Comparison of ENCODE assay signal across 32 cellular contexts in the genomic region with DNA sequence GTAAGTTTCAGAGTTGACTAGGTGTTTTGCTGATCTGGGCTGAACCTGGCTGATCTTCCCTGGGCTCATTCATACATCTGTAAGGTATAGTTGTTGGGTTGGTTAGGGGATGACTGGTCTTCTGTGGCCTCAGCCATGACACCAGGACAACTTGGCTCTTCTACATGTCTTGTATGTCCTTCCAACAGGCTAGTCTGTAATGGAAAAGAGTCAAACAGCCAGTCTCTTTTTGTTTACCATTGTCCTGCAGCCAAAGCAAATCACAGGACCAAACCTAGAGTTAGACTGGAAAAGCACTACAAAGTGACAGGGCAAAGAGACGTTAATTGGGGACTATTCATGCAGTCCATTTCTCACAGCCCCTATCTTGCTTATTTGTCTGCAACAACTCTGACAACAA. TPM values are rescaled to one million over a fixed set of nuclear protein-coding genes. Genes with fewer than 3 reads are reported as not detected.
DNase-seq lines count a peak whose midpoint lies in the region; ATAC-seq, FAIRE-seq and TF ChIP-seq lines count a peak whose summit lies in the region.
"Had no signal": no experiment of that assay in that cellular context is flagged by ENCODE, and none has a peak within 500 bp of the region (broad histone marks: within the 10 kb centered on the region; RNA-seq: fewer than 3 reads in every experiment).

No MANE protein-coding gene starts in this region.

- H3K4me3 ChIP-seq in liver (ENCODE audit: low read depth in 1 of 3, low read length in 3 of 3) (no peak overlapping the region), HepG2 (replicated peaks in 1 of 3; ENCODE audit: insufficient read depth in 1 of 3, low read depth in 2 of 3, low read length in 3 of 3) (no peak overlapping the region), right lobe of liver (no peak overlapping the region), vagina (no peak overlapping the region)
- H3K4me3 ChIP-seq: BLaER1, GM12878 had no signal

- POLR2A ChIA-PET in HepG2 (lab: Yijun Ruan, JAX) = no interaction called here

- CTCF ChIA-PET in HepG2 (lab: Yijun Ruan, JAX; ENCODE audit: low intra/inter-chr PET ratio, low total read pairs) = no interaction called here

- no peaks in the 10 kb centered on the region for H3K9me3 Mint-ChIP-seq in endothelial cell (ENCODE audit: unreplicated experiment)

- TF ChIP-seq RAD21 in liver (IDR thresholded peaks at IDR 0.05) (peak; percentile 11 to 37), HepG2 (CRISPR knock-in tag; IDR thresholded peaks at IDR 0.05) (no peak)

- DNase-seq in HepG2 (ENCODE audit: low spot score) = no peak
- DNase-seq in endothelial cell (ENCODE audit: low spot score) = no peak
- DNase-seq in right lobe of liver = peak in 1 of 3 donors; percentile 58
- DNase-seq in omental fat pad (ENCODE audit: low spot score) = no peak
- DNase-seq in vagina (ENCODE audit: extremely low spot score in 2 of 2) = no peak
- no peak for DNase-seq in SKM-1 treated with dmso at 0.1 percent for 144 hours (lab: John Stamatoyannopoulos, UW; ENCODE audit: unreplicated experiment)
- DNase-seq: 8988T; ACHN; BE2C; C1 segment of cervical spinal cord; CD4-positive, alpha-beta memory T cell; CD4-positive, CD25-positive, alpha-beta regulatory T cell; CD8-positive, alpha-beta memory T cell; COR-L47; DMS 273 treated with DMSO at 0.1 percent for 48 hours; DMS153; DMS53; DMS79; DND-41; EL; GDM1 had no signal

- no peak for TF ChIP-seq POLR2A in HepG2 (IDR thresholded peaks at IDR 0.05; ENCODE audit: insufficient read depth in 1 of 2, low read depth in 2 of 2, low read length in 2 of 2)
- TF ChIP-seq POLR2A in right lobe of liver (IDR thresholded peaks at IDR 0.05) = no peak
- TF ChIP-seq POLR2A in vagina (IDR thresholded peaks at IDR 0.05) = no peak

- TF ChIP-seq CTCF in liver (IDR thresholded peaks at IDR 0.05; ENCODE audit: low read depth, low read length, missing input control) (no peak), HepG2 (CRISPR knock-in tag; IDR thresholded peaks at IDR 0.05) (no peak), endothelial cell (IDR thresholded peaks at IDR 0.05; ENCODE audit: unreplicated experiment) (no peak), right lobe of liver (IDR thresholded peaks at IDR 0.05) (no peak), omental fat pad (IDR thresholded peaks at IDR 0.05) (no peak), vagina (IDR thresholded peaks at IDR 0.05) (no peak)

- H3K36me3 ChIP-seq in liver (ENCODE audit: control insufficient read depth in 4 of 4, insufficient read depth in 3 of 4, low read depth in 1 of 4, low read length in 3 of 4) (peaks cover 15 to 50% (median 42%) of the 10 kb centered on the region in 4 donors), HepG2 (replicated peaks in 1 of 2; ENCODE audit: control insufficient read depth in 1 of 2, insufficient read depth in 2 of 2, low read length in 2 of 2) (no peaks in the 10 kb centered on the region), right lobe of liver (peaks cover 5 to 59% (median 36%) of the 10 kb centered on the region in 4 donors), vagina (peaks cover 0 to 35% of the 10 kb centered on the region in 2 donors)
- H3K36me3 ChIP-seq: BE2C, BLaER1 had no signal

- FAIRE-seq in HepG2 (lab: Jason Lieb, UNC) = no peak
- FAIRE-seq: A204.1, GM12878, GM12892, GM18507 had no signal

- H3K9ac ChIP-seq in liver (ENCODE audit: low read depth in 1 of 2, low read length in 2 of 2) (no peak overlapping the region), HepG2 (ENCODE audit: insufficient read depth, low read depth, low read length) (no peak overlapping the region)
- H3K9ac ChIP-seq: BLaER1 had no signal

- intact Hi-C loops in HepG2 (cut with micrococcal nuclease; ENCODE audit: unreplicated experiment) (no loop called here), right lobe of liver (cut with DNase I) (no loop called here), vagina (cut with DNase I) (no loop called here)

- H3K36me3 Mint-ChIP-seq in endothelial cell (ENCODE audit: low read depth, unreplicated experiment) = peaks cover 55% of the 10 kb centered on the region
- H3K36me3 Mint-ChIP-seq: CD14-positive monocyte; CD4-positive, alpha-beta memory T cell; CD4-positive, CD25-positive, alpha-beta regulatory T cell had no signal

- H3K27me3 ChIP-seq in liver (ENCODE audit: control insufficient read depth in 4 of 4, insufficient read depth in 4 of 4, low read length in 3 of 4) (no peaks in the 10 kb centered on the region), HepG2 (ENCODE audit: control insufficient read depth in 1 of 2, insufficient read depth in 2 of 2, low read length in 2 of 2) (no peaks in the 10 kb centered on the region), right lobe of liver (no peaks in the 10 kb centered on the region), vagina (no peaks in the 10 kb centered on the region)
- H3K27me3 ChIP-seq: BE2C, BLaER1 had no signal

- no peaks in the 10 kb centered on the region for H3K27me3 Mint-ChIP-seq in endothelial cell (ENCODE audit: unreplicated experiment)

- H3K4me2 ChIP-seq in HepG2 (ENCODE audit: low read depth, low read length) = no peak overlapping the region
- H3K4me2 ChIP-seq: BLaER1 had no signal

- peak overlapping the region; percentile 52 for H3K4me3 Mint-ChIP-seq in endothelial cell (ENCODE audit: unreplicated experiment)
- H3K4me3 Mint-ChIP-seq: CD14-positive monocyte; CD4-positive, alpha-beta memory T cell; CD4-positive, CD25-positive, alpha-beta regulatory T cell; CD8-positive, alpha-beta memory T cell had no signal

- in situ Hi-C loops in HepG2 (cut with HindIII; ENCODE audit: extremely low pct_ligation_motif_present, low pct_unique_long_range_greater_than_20kb) = no loop called here

- ATAC-seq in HepG2 (no peak), right lobe of liver (peak; percentile 23 to 70 (median 64)), omental fat pad (ENCODE audit: low FRiP score) (peak; percentile 14), HG03159 (IDR thresholded peaks at IDR 0.05; ENCODE audit: unreplicated experiment) (no peak)
- ATAC-seq: GM12878 had no signal

- no peak overlapping the region for H3K27ac Mint-ChIP-seq in endothelial cell (ENCODE audit: unreplicated experiment)
- H3K27ac Mint-ChIP-seq: CD4-positive, alpha-beta memory T cell; CD4-positive, CD25-positive, alpha-beta regulatory T cell; CD8-positive, alpha-beta memory T cell had no signal

- TF ChIP-seq EP300 in HepG2 (IDR thresholded peaks at IDR 0.05; ENCODE audit: low read depth in 2 of 2, low read length in 2 of 2) (no peak), HepG2 (CRISPR knock-in tag; IDR thresholded peaks at IDR 0.05; ENCODE audit: borderline replicate concordance) (no peak)

- H3K79me2 ChIP-seq in HepG2 (ENCODE audit: insufficient read depth, low read length) = no peaks in the 10 kb centered on the region

- no peaks in the 10 kb centered on the region for H3K4me1 Mint-ChIP-seq in endothelial cell (ENCODE audit: unreplicated experiment)
- H3K4me1 Mint-ChIP-seq: CD14-positive monocyte; CD4-positive, alpha-beta memory T cell; CD4-positive, CD25-positive, alpha-beta regulatory T cell; CD8-positive, alpha-beta memory T cell had no signal

- peak overlapping the region; percentile 66 to 81 for H3K27ac ChIP-seq in liver (ENCODE audit: low read depth in 1 of 2, low read length in 2 of 2)
- H3K27ac ChIP-seq in HepG2 (ENCODE audit: extremely low read length, insufficient read depth, low read length) = no peak overlapping the region
- H3K27ac ChIP-seq in right lobe of liver = peak overlapping the region; percentile 47 to 79 (median 64)
- H3K27ac ChIP-seq in vagina = no peak overlapping the region
- H3K27ac ChIP-seq: BLaER1 had no signal

- H3K9me3 ChIP-seq in liver (ENCODE audit: control insufficient read depth in 4 of 4, low read length in 3 of 4) = no peaks in the 10 kb centered on the region
- peaks cover 16% of the 10 kb centered on the region for H3K9me3 ChIP-seq in HepG2 (ENCODE audit: low read length)
- no peaks in the 10 kb centered on the region for H3K9me3 ChIP-seq in right lobe of liver
- no peaks in the 10 kb centered on the region for H3K9me3 ChIP-seq in vagina
- H3K9me3 ChIP-seq: BE2C had no signal

- 28% methylated on average over 1 of the region's 1 CpG for WGBS in liver
- WGBS in HepG2 (ENCODE audit: low lambda C conversion rate) = 79% methylated on average over 1 of the region's 1 CpG
- 29% methylated on average over 1 of the region's 1 CpG for WGBS in right lobe of liver (ENCODE audit: insufficient coverage, low coverage, low lambda C conversion rate, missing lambda C conversion rate)

- H3K4me1 ChIP-seq in liver (ENCODE audit: control insufficient read depth in 4 of 4, insufficient read depth in 4 of 4, low read length in 3 of 4) (peaks cover 11 to 74% (median 67%) of the 10 kb centered on the region in 4 donors), HepG2 (ENCODE audit: insufficient read depth, low read length) (no peaks in the 10 kb centered on the region), right lobe of liver (peaks cover 0 to 77% (median 34%) of the 10 kb centered on the region in 4 donors), vagina (no peaks in the 10 kb centered on the region)
- H3K4me1 ChIP-seq: BE2C had no signal

- H2AFZ ChIP-seq in HepG2 (ENCODE audit: low read length) = no peak overlapping the region

- H4K20me1 ChIP-seq in HepG2 (ENCODE audit: insufficient read depth, low read length) = no peaks in the 10 kb centered on the region
- H4K20me1 ChIP-seq: BLaER1 had no signal

- no TSS peak for BruUV-seq in HepG2 (replicated peaks; lab: Mats Ljungman, UMichigan)

RNA-seq across cellular contexts. Expression of a gene that starts 17.8 kb away (rescaled TPM):
- 100 to 1,000 TPM; 235 to 541 TPM for total RNA-seq in liver
- polyA plus RNA-seq in liver = 1,000 to 10,000 TPM; 2,487 to 2,911 TPM
- total RNA-seq in HepG2 (2016; rRNA removed; fragmentation: Illumina TruSeq; extraction: Trizol) = 1.6 and 2.0 TPM in 2 replicates
- 0.71 TPM in 2 replicates for total RNA-seq in HepG2 (2016; cell fraction: cytosol; rRNA removed; fragmentation: Illumina TruSeq; extraction: Trizol; ENCODE audit: low read depth)
- total RNA-seq in HepG2 (2016; cell fraction: insoluble cytoplasmic fraction; rRNA removed; fragmentation: Illumina TruSeq; extraction: Trizol) = 1.5 and 1.9 TPM in 2 replicates
- total RNA-seq in HepG2 (2016; cell fraction: membrane; rRNA removed; fragmentation: Illumina TruSeq; extraction: Trizol) = 0.87 and 1.2 TPM in 2 replicates
- total RNA-seq in HepG2 (2016; cell fraction: nucleus; rRNA removed; fragmentation: Illumina TruSeq; extraction: Trizol) = 3.8 and 5.3 TPM in 2 replicates
- 10.4 and 23.3 TPM in 2 replicates for polyA plus RNA-seq in HepG2 (2011; rRNA removed)
- polyA plus RNA-seq in HepG2 (2011; cell fraction: cytosol; rRNA removed) = 10.6 and 20.0 TPM in 2 replicates
- 13.7 and 21.4 TPM in 2 replicates for polyA plus RNA-seq in HepG2 (2011; cell fraction: nucleus; rRNA removed)
- polyA plus RNA-seq in HepG2 (2012) = 10.2 and 20.7 TPM in 2 replicates
- 2.0 and 2.4 TPM in 2 replicates for polyA plus RNA-seq in HepG2 (2016; cell fraction: cytosol; fragmentation: Illumina TruSeq; extraction: Trizol; ENCODE audit: low read depth)
- 5.1 and 5.2 TPM in 2 replicates for polyA plus RNA-seq in HepG2 (2016; cell fraction: insoluble cytoplasmic fraction; fragmentation: Illumina TruSeq; extraction: Trizol; ENCODE audit: low read depth)
- polyA plus RNA-seq in HepG2 (2016; cell fraction: membrane; fragmentation: Illumina TruSeq; extraction: Trizol; ENCODE audit: low read depth) = 2.1 and 3.4 TPM in 2 replicates
- polyA plus RNA-seq in HepG2 (2016; cell fraction: nucleus; fragmentation: Illumina TruSeq; extraction: Trizol; ENCODE audit: insufficient read depth, low read depth) = 15.9 and 17.7 TPM in 2 replicates
- 8.2 TPM in 1 of 2 replicates, not detected in the other for polyA minus RNA-seq in HepG2 (2011; rRNA and poly(A)+ RNA removed; ENCODE audit: low replicate concordance)
- 4.2 and 11.2 TPM in 2 replicates for polyA minus RNA-seq in HepG2 (2011; cell fraction: cytosol; rRNA and poly(A)+ RNA removed)
- 2.2 and 7.8 TPM in 2 replicates for polyA minus RNA-seq in HepG2 (2011; cell fraction: nucleus; rRNA and poly(A)+ RNA removed)
- 347 TPM for total RNA-seq in endothelial cell (ENCODE audit: unreplicated experiment)
- 1,000 to 10,000 TPM; 1,903 to 2,571 (median 2,194) TPM for total RNA-seq in right lobe of liver
- 1,000 to 10,000 TPM in 1 of 4 donors, 100 to 1,000 TPM in 3; 500 to 1,674 (median 892) TPM for total RNA-seq in omental fat pad
- total RNA-seq in vagina = 779 TPM
- total RNA-seq: CD4-positive, alpha-beta memory T cell; CD8-positive, alpha-beta memory T cell; Daoy had no signal
- polyA plus RNA-seq: CD4-positive, alpha-beta memory T cell; CD4-positive, CD25-positive, alpha-beta regulatory T cell; CD8-positive, alpha-beta memory T cell had no signal

RNA-seq across cellular contexts. Expression of a gene that starts 34.4 kb away (rescaled TPM):
- total RNA-seq in liver (10 to 100 TPM in 1 of 2 donors, under 1 TPM in 1; 0.08 to 19.9 TPM), HepG2 (2016; rRNA removed; fragmentation: Illumina TruSeq; extraction: Trizol) (not detected in 2 replicates), endothelial cell (ENCODE audit: unreplicated experiment) (not detected), right lobe of liver (under 1 TPM in 4 of 6 experiments, not detected in 2; 0.06 to 0.84 (median 0.30) TPM), omental fat pad (1 to 10 TPM in 3 of 4 donors, under 1 TPM in 1; 0.63 to 1.8 (median 1.5) TPM), vagina (2.7 TPM)
- polyA plus RNA-seq in liver (under 1 TPM; 0.14 to 0.31 TPM), HepG2 (2011; rRNA removed) (0.04 TPM in 1 of 2 replicates, not detected in the other)
- not detected in 2 replicates for total RNA-seq in HepG2 (2016; cell fraction: cytosol; rRNA removed; fragmentation: Illumina TruSeq; extraction: Trizol; ENCODE audit: low read depth)
- total RNA-seq in HepG2 (2016; cell fraction: insoluble cytoplasmic fraction; rRNA removed; fragmentation: Illumina TruSeq; extraction: Trizol) = not detected in 2 replicates
- total RNA-seq in HepG2 (2016; cell fraction: membrane; rRNA removed; fragmentation: Illumina TruSeq; extraction: Trizol) = not detected in 2 replicates
- total RNA-seq in HepG2 (2016; cell fraction: nucleus; rRNA removed; fragmentation: Illumina TruSeq; extraction: Trizol) = not detected in 2 replicates
- 0.05 TPM in 1 of 2 replicates, not detected in the other for polyA plus RNA-seq in HepG2 (2011; cell fraction: cytosol; rRNA removed)
- 0.10 TPM in 1 of 2 replicates, not detected in the other for polyA plus RNA-seq in HepG2 (2011; cell fraction: nucleus; rRNA removed)
- 0.17 and 0.20 TPM in 2 replicates for polyA plus RNA-seq in HepG2 (2012)
- polyA plus RNA-seq in HepG2 (2016; cell fraction: cytosol; fragmentation: Illumina TruSeq; extraction: Trizol; ENCODE audit: low read depth) = not detected in 2 replicates
- not detected in 2 replicates for polyA plus RNA-seq in HepG2 (2016; cell fraction: insoluble cytoplasmic fraction; fragmentation: Illumina TruSeq; extraction: Trizol; ENCODE audit: low read depth)
- not detected in 2 replicates for polyA plus RNA-seq in HepG2 (2016; cell fraction: membrane; fragmentation: Illumina TruSeq; extraction: Trizol; ENCODE audit: low read depth)
- not detected in 2 replicates for polyA plus RNA-seq in HepG2 (2016; cell fraction: nucleus; fragmentation: Illumina TruSeq; extraction: Trizol; ENCODE audit: insufficient read depth, low read depth)
- not detected in 2 replicates for polyA minus RNA-seq in HepG2 (2011; rRNA and poly(A)+ RNA removed; ENCODE audit: low replicate concordance)
- not detected in 2 replicates for polyA minus RNA-seq in HepG2 (2011; cell fraction: cytosol; rRNA and poly(A)+ RNA removed)
- not detected in 2 replicates for polyA minus RNA-seq in HepG2 (2011; cell fraction: nucleus; rRNA and poly(A)+ RNA removed)
- total RNA-seq: A673, Daoy, G401 had no signal

RNA-seq across cellular contexts. Expression of a gene that starts 42.3 kb away (rescaled TPM):
- total RNA-seq in liver = 10 to 100 TPM; 10.1 to 12.3 TPM
- 1 to 10 TPM; 5.9 to 6.6 TPM for polyA plus RNA-seq in liver
- total RNA-seq in HepG2 (2016; rRNA removed; fragmentation: Illumina TruSeq; extraction: Trizol) = 24.8 and 41.9 TPM in 2 replicates
- 4.7 and 5.1 TPM in 2 replicates for total RNA-seq in HepG2 (2016; cell fraction: cytosol; rRNA removed; fragmentation: Illumina TruSeq; extraction: Trizol; ENCODE audit: low read depth)
- total RNA-seq in HepG2 (2016; cell fraction: insoluble cytoplasmic fraction; rRNA removed; fragmentation: Illumina TruSeq; extraction: Trizol) = 26.5 and 41.5 TPM in 2 replicates
- 8.1 and 10.5 TPM in 2 replicates for total RNA-seq in HepG2 (2016; cell fraction: membrane; rRNA removed; fragmentation: Illumina TruSeq; extraction: Trizol)
- total RNA-seq in HepG2 (2016; cell fraction: nucleus; rRNA removed; fragmentation: Illumina TruSeq; extraction: Trizol) = 11.3 and 13.5 TPM in 2 replicates
- polyA plus RNA-seq in HepG2 (2011; rRNA removed) = 13.3 and 14.6 TPM in 2 replicates
- polyA plus RNA-seq in HepG2 (2011; cell fraction: cytosol; rRNA removed) = 16.9 and 20.8 TPM in 2 replicates
- 10.1 and 10.3 TPM in 2 replicates for polyA plus RNA-seq in HepG2 (2011; cell fraction: nucleus; rRNA removed)
- polyA plus RNA-seq in HepG2 (2012) = 9.8 and 13.0 TPM in 2 replicates
- polyA plus RNA-seq in HepG2 (2016; cell fraction: cytosol; fragmentation: Illumina TruSeq; extraction: Trizol; ENCODE audit: low read depth) = 1.6 and 1.8 TPM in 2 replicates
- 30.1 and 32.4 TPM in 2 replicates for polyA plus RNA-seq in HepG2 (2016; cell fraction: insoluble cytoplasmic fraction; fragmentation: Illumina TruSeq; extraction: Trizol; ENCODE audit: low read depth)
- 3.0 and 3.8 TPM in 2 replicates for polyA plus RNA-seq in HepG2 (2016; cell fraction: membrane; fragmentation: Illumina TruSeq; extraction: Trizol; ENCODE audit: low read depth)
- 14.5 and 16.1 TPM in 2 replicates for polyA plus RNA-seq in HepG2 (2016; cell fraction: nucleus; fragmentation: Illumina TruSeq; extraction: Trizol; ENCODE audit: insufficient read depth, low read depth)
- polyA minus RNA-seq in HepG2 (2011; rRNA and poly(A)+ RNA removed; ENCODE audit: low replicate concordance) = 25.6 and 33.0 TPM in 2 replicates
- polyA minus RNA-seq in HepG2 (2011; cell fraction: cytosol; rRNA and poly(A)+ RNA removed) = 7.0 and 7.7 TPM in 2 replicates
- polyA minus RNA-seq in HepG2 (2011; cell fraction: nucleus; rRNA and poly(A)+ RNA removed) = 4.4 and 5.3 TPM in 2 replicates
- total RNA-seq in endothelial cell (ENCODE audit: unreplicated experiment) = 31.1 TPM
- total RNA-seq in right lobe of liver = 1 to 10 TPM; 5.6 to 9.2 (median 6.8) TPM
- total RNA-seq in omental fat pad = 10 to 100 TPM; 12.3 to 26.1 (median 15.7) TPM
- 10.8 TPM for total RNA-seq in vagina

RNA-seq across cellular contexts. Expression of a gene that starts 47.8 kb away (rescaled TPM):
- 10 to 100 TPM; 18.6 to 44.8 TPM for total RNA-seq in liver
- polyA plus RNA-seq in liver = 10 to 100 TPM; 85.4 to 97.2 TPM
- total RNA-seq in HepG2 (2016; rRNA removed; fragmentation: Illumina TruSeq; extraction: Trizol) = 30.3 and 37.6 TPM in 2 replicates
- total RNA-seq in HepG2 (2016; cell fraction: cytosol; rRNA removed; fragmentation: Illumina TruSeq; extraction: Trizol; ENCODE audit: low read depth) = 17.4 and 20.5 TPM in 2 replicates
- 27.8 and 37.8 TPM in 2 replicates for total RNA-seq in HepG2 (2016; cell fraction: insoluble cytoplasmic fraction; rRNA removed; fragmentation: Illumina TruSeq; extraction: Trizol)
- 26.3 and 29.3 TPM in 2 replicates for total RNA-seq in HepG2 (2016; cell fraction: membrane; rRNA removed; fragmentation: Illumina TruSeq; extraction: Trizol)
- 9.1 and 12.2 TPM in 2 replicates for total RNA-seq in HepG2 (2016; cell fraction: nucleus; rRNA removed; fragmentation: Illumina TruSeq; extraction: Trizol)
- polyA plus RNA-seq in HepG2 (2011; rRNA removed) = 30.4 and 38.3 TPM in 2 replicates
- polyA plus RNA-seq in HepG2 (2011; cell fraction: cytosol; rRNA removed) = 42.3 and 44.9 TPM in 2 replicates
- polyA plus RNA-seq in HepG2 (2011; cell fraction: nucleus; rRNA removed) = 12.0 and 15.7 TPM in 2 replicates
- polyA plus RNA-seq in HepG2 (2012) = 27.5 and 35.0 TPM in 2 replicates
- polyA plus RNA-seq in HepG2 (2016; cell fraction: cytosol; fragmentation: Illumina TruSeq; extraction: Trizol; ENCODE audit: low read depth) = 27.4 and 32.1 TPM in 2 replicates
- polyA plus RNA-seq in HepG2 (2016; cell fraction: insoluble cytoplasmic fraction; fragmentation: Illumina TruSeq; extraction: Trizol; ENCODE audit: low read depth) = 54.7 and 56.6 TPM in 2 replicates
- polyA plus RNA-seq in HepG2 (2016; cell fraction: membrane; fragmentation: Illumina TruSeq; extraction: Trizol; ENCODE audit: low read depth) = 33.1 and 34.4 TPM in 2 replicates
- polyA plus RNA-seq in HepG2 (2016; cell fraction: nucleus; fragmentation: Illumina TruSeq; extraction: Trizol; ENCODE audit: insufficient read depth, low read depth) = 19.0 and 19.8 TPM in 2 replicates
- polyA minus RNA-seq in HepG2 (2011; rRNA and poly(A)+ RNA removed; ENCODE audit: low replicate concordance) = 2.5 and 57.1 TPM in 2 replicates
- 10.2 and 16.3 TPM in 2 replicates for polyA minus RNA-seq in HepG2 (2011; cell fraction: cytosol; rRNA and poly(A)+ RNA removed)
- 3.5 and 6.6 TPM in 2 replicates for polyA minus RNA-seq in HepG2 (2011; cell fraction: nucleus; rRNA and poly(A)+ RNA removed)
- 56.2 TPM for total RNA-seq in endothelial cell (ENCODE audit: unreplicated experiment)
- total RNA-seq in right lobe of liver = 100 to 1,000 TPM in 1 of 6 experiments, 10 to 100 TPM in 5; 36.6 to 124 (median 58.6) TPM
- total RNA-seq in omental fat pad = 100 to 1,000 TPM in 1 of 4 donors, 10 to 100 TPM in 3; 46.5 to 104 (median 52.6) TPM
- total RNA-seq in vagina = 48.1 TPM

RNA-seq across cellular contexts. Expression of a gene that starts 52.6 kb away (rescaled TPM):
- 10 to 100 TPM; 27.1 to 31.4 TPM for total RNA-seq in liver
- polyA plus RNA-seq in liver = 10 to 100 TPM in 1 of 2 donors, 1 to 10 TPM in 1; 7.2 to 25.1 TPM
- 20.3 and 26.6 TPM in 2 replicates for total RNA-seq in HepG2 (2016; rRNA removed; fragmentation: Illumina TruSeq; extraction: Trizol)
- 6.3 and 6.7 TPM in 2 replicates for total RNA-seq in HepG2 (2016; cell fraction: cytosol; rRNA removed; fragmentation: Illumina TruSeq; extraction: Trizol; ENCODE audit: low read depth)
- 18.8 and 25.9 TPM in 2 replicates for total RNA-seq in HepG2 (2016; cell fraction: insoluble cytoplasmic fraction; rRNA removed; fragmentation: Illumina TruSeq; extraction: Trizol)
- 19.1 and 20.9 TPM in 2 replicates for total RNA-seq in HepG2 (2016; cell fraction: membrane; rRNA removed; fragmentation: Illumina TruSeq; extraction: Trizol)
- total RNA-seq in HepG2 (2016; cell fraction: nucleus; rRNA removed; fragmentation: Illumina TruSeq; extraction: Trizol) = 28.7 and 30.0 TPM in 2 replicates
- polyA plus RNA-seq in HepG2 (2011; rRNA removed) = 34.0 and 42.4 TPM in 2 replicates
- 27.4 and 33.9 TPM in 2 replicates for polyA plus RNA-seq in HepG2 (2011; cell fraction: cytosol; rRNA removed)
- 28.1 and 30.8 TPM in 2 replicates for polyA plus RNA-seq in HepG2 (2011; cell fraction: nucleus; rRNA removed)
- polyA plus RNA-seq in HepG2 (2012) = 20.6 and 23.1 TPM in 2 replicates
- 3.1 and 3.8 TPM in 2 replicates for polyA plus RNA-seq in HepG2 (2016; cell fraction: cytosol; fragmentation: Illumina TruSeq; extraction: Trizol; ENCODE audit: low read depth)
- polyA plus RNA-seq in HepG2 (2016; cell fraction: insoluble cytoplasmic fraction; fragmentation: Illumina TruSeq; extraction: Trizol; ENCODE audit: low read depth) = 19.0 and 21.5 TPM in 2 replicates
- polyA plus RNA-seq in HepG2 (2016; cell fraction: membrane; fragmentation: Illumina TruSeq; extraction: Trizol; ENCODE audit: low read depth) = 11.4 and 13.6 TPM in 2 replicates
- polyA plus RNA-seq in HepG2 (2016; cell fraction: nucleus; fragmentation: Illumina TruSeq; extraction: Trizol; ENCODE audit: insufficient read depth, low read depth) = 39.9 and 44.1 TPM in 2 replicates
- 86.9 and 107 TPM in 2 replicates for polyA minus RNA-seq in HepG2 (2011; rRNA and poly(A)+ RNA removed; ENCODE audit: low replicate concordance)
- polyA minus RNA-seq in HepG2 (2011; cell fraction: cytosol; rRNA and poly(A)+ RNA removed) = 18.9 and 25.6 TPM in 2 replicates
- polyA minus RNA-seq in HepG2 (2011; cell fraction: nucleus; rRNA and poly(A)+ RNA removed) = 30.5 and 36.2 TPM in 2 replicates
- 78.3 TPM for total RNA-seq in endothelial cell (ENCODE audit: unreplicated experiment)
- 10 to 100 TPM; 27.0 to 35.7 (median 33.6) TPM for total RNA-seq in right lobe of liver
- 10 to 100 TPM; 44.1 to 61.5 (median 50.7) TPM for total RNA-seq in omental fat pad
- 46.2 TPM for total RNA-seq in vagina

Comparison
In these comparisons a context has a peak if more than half of its experiments do, and no peak if none do; other contexts are left out.
1. H3K27ac ChIP-seq: peak in liver (2 of 2) and right lobe of liver (3 of 3); none in HepG2 (single experiment) and vagina (single experiment).
2. ATAC-seq: peak in right lobe of liver (4 of 4) and omental fat pad (single experiment); none in HepG2 (single experiment) and HG03159 (single experiment).
3. RNA of a gene that starts 17.8 kb away (total RNA-seq): 1,903 to 2,571 TPM in right lobe of liver, 500 to 1,674 TPM in omental fat pad, 779 TPM in vagina (single experiment), 235 to 541 TPM in liver and 347 TPM in endothelial cell (single experiment); 0.71 to 5.3 TPM in HepG2; every median in the first group is over 10 times any median in the second.